Comparison of ENCODE assay signal across 28 cellular contexts in the genomic region with DNA sequence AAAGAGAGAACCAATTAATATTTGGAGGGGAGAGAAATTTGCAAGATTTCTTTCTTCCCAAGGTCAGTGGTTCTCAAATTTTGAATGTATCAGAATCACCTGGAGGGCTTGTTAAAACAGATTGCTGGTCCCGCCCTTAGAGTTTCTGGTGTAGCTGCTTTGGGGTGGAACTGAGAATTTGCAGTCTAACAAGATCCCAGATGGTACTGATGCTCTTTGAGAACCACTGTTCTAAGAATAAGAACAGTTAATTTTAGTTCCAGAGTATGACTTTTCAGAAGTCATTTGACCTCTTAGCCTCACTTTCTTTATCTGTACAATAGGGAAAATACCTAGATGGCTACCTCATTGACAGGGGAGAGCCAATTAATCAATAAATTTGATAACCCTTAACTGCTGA.
"Had no signal": no experiment of that assay in that cellular context is flagged by ENCODE, and none has a peak within 500 bp of the region (broad histone marks: within the 10 kb centered on the region; RNA-seq: fewer than 3 reads in every experiment).

No MANE protein-coding gene starts in this region.

- H3K27ac ChIP-seq: left lung, lower lobe of right lung, pancreas, prostate gland, skin epidermis, stomach, testis, thyroid gland, transverse colon, upper lobe of left lung had no signal

- H3K36me3 ChIP-seq: left lung, lower lobe of right lung, pancreas, prostate gland, stomach, thyroid gland, transverse colon, upper lobe of left lung had no signal

- DNase-seq: hypothalamus; immature natural killer cell; kidney; left colon; left lung; lower lobe of right lung; mammary epithelial cell; mesenchymal stem cell; naive thymus-derived CD8-positive, alpha-beta T cell; nucleus accumbens; pancreas; posterior cingulate gyrus; retina; right cardiac atrium; stimulated activated CD4-positive, alpha-beta T cell treated with anti-CD3 and anti-CD28 coated beads, Interleukin-12 subunit alpha, Interleukin-12 subunit beta, amount 100 ng/mL, for 4 hours; stimulated activated CD4-positive, alpha-beta T cell treated with anti-CD3 and anti-CD28 coated beads, Interleukin-15, amount 100 ng/mL, for 24 hours; stimulated activated CD4-positive, alpha-beta T cell treated with anti-CD3 and anti-CD28 coated beads, Interleukin-2, amount 100 ng/mL, for 24 hours; stimulated activated CD4-positive, alpha-beta T cell treated with anti-CD3 and anti-CD28 coated beads, Interleukin-4, amount 100 ng/mL, for 1 hour; stimulated activated naive B cell treated with anti-CD40 and anti-IgM and Interleukin-4, amounts not matched to agents 10 μg/mL and 1 μg/mL and 100 μg/mL, for 72 hours; stimulated activated naive CD8-positive, alpha-beta T cell treated with anti-CD3 and anti-CD28 coated beads, Interleukin-15, Interleukin-2, amounts not matched to agents 100 U/mL and 50 U/mL, for 24 hours; stomach; testis; thyroid gland; transverse colon; upper lobe of left lung had no signal

- H3K4me1 ChIP-seq: left lung, lower lobe of right lung, pancreas, prostate gland, testis had no signal

- ATAC-seq: left colon; left lung; lower lobe of right lung; naive thymus-derived CD8-positive, alpha-beta T cell; pancreas; right cardiac atrium; sciatic nerve; stimulated activated naive B cell treated with anti-CD40 and anti-IgM and Interleukin-4, amounts not matched to agents 10 μg/mL and 1 μg/mL and 100 μg/mL, for 72 hours; stimulated activated naive CD8-positive, alpha-beta T cell treated with anti-CD3 and anti-CD28 coated beads, Interleukin-15, Interleukin-2, amounts not matched to agents 100 U/mL and 50 U/mL, for 24 hours had no signal

- H3K4me3 ChIP-seq: left lung, lower lobe of right lung, pancreas, prostate gland, skin epidermis, stomach, testis, thyroid gland, transverse colon, upper lobe of left lung had no signal

- H3K9me3 ChIP-seq: left lung, lower lobe of right lung, pancreas, prostate gland, stomach, testis, thyroid gland, transverse colon, upper lobe of left lung had no signal

- H3K27me3 ChIP-seq: left lung, pancreas, stomach, testis, thyroid gland, transverse colon, upper lobe of left lung had no signal
